Comparison of ENCODE assay signal across 8 cellular contexts in the genomic region with DNA sequence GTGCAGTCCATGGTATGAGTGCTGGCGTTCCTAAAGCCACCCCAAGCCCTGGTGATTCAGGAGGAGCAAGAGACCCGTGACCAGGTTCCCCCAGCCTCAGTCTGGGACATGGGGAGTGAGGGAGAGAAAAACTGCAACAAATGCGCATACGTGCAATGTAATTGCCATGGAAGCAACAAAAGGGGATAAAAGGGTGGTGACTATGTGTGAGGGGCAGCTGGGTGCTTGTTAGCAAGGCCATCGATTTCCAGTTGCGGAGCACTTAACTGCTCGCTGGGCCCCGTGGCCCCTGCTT. TPM values are rescaled to one million over a fixed set of nuclear protein-coding genes. Genes with fewer than 3 reads are reported as not detected.
DNase-seq lines count a peak whose midpoint lies in the region; ATAC-seq, FAIRE-seq and TF ChIP-seq lines count a peak whose summit lies in the region.

No MANE protein-coding gene starts in this region.

- DNase-seq in A549 (ENCODE audit: low read depth in 1 of 2, low spot score in 1 of 2): no peak
- no peak for DNase-seq in SKM-1 (lab: John Stamatoyannopoulos, UW; ENCODE audit: unreplicated experiment)
- DNase-seq in NCI-H2171 (lab: John Stamatoyannopoulos, UW): no peak

- no peak for TF ChIP-seq POLR2A in A549 (IDR thresholded peaks at IDR 0.05; ENCODE audit: low read length)

- H3K4me3 ChIP-seq in A549 (peak overlapping the region; percentile 99), HUES64 (ENCODE audit: low read length) (peak overlapping the region; percentile 55), muscle layer of duodenum (ENCODE audit: low read depth in 1 of 2, low read length in 2 of 2) (peak overlapping the region; percentile 56 to 61)

- H3K27me3 ChIP-seq in HUES64 (ENCODE audit: insufficient read depth, low read length) (no peaks in the 10 kb centered on the region), muscle layer of duodenum (ENCODE audit: low read depth, low read length) (no peaks in the 10 kb centered on the region)

- H3K4me1 ChIP-seq in A549: peaks cover 25% of the 10 kb centered on the region
- H3K4me1 ChIP-seq in HUES64 (ENCODE audit: insufficient read depth, low read length): peaks cover 29% of the 10 kb centered on the region
- peaks cover 9 to 30% of the 10 kb centered on the region in 2 donors for H3K4me1 ChIP-seq in muscle layer of duodenum (ENCODE audit: control insufficient read depth in 1 of 2, insufficient read depth in 2 of 2, low read length in 2 of 2)

- CTCF ChIA-PET in A549 (lab: Yijun Ruan, JAX): interaction anchor here (0.8 to 2.3 kb wide), 3 partner anchors 19 to 242 kb away, joined by 4 to 9 read pairs (median 6); no protein-coding TSS in a partner anchor

- H3K36me3 ChIP-seq in HUES64 (ENCODE audit: insufficient read depth, low read length): 0 out of 2 replicates have a peak, but pooled peaks cover 5% of the 10 kb centered on the region
- H3K36me3 ChIP-seq in muscle layer of duodenum (ENCODE audit: control insufficient read depth in 1 of 2, insufficient read depth in 2 of 2, low read length in 2 of 2): no peaks in the 10 kb centered on the region

- peak overlapping the region; percentile 91 for H3K4me2 ChIP-seq in A549

- H3K27ac ChIP-seq in A549: peak overlapping the region; percentile 68 to 95
- H3K27ac ChIP-seq in HUES64 (ENCODE audit: low read depth, low read length): peak overlapping the region; percentile 62; the same call in 1 of the 2 replicates
- H3K27ac ChIP-seq in cingulate gyrus (ENCODE audit: low read depth, low read length): peak overlapping the region; percentile 47
- H3K27ac ChIP-seq in muscle layer of duodenum (ENCODE audit: low read length): no peak overlapping the region

- H3K9me3 ChIP-seq in A549 (no peaks in the 10 kb centered on the region), HUES64 (ENCODE audit: insufficient read depth, low read depth, low read length) (no peaks in the 10 kb centered on the region), muscle layer of duodenum (ENCODE audit: control insufficient read depth in 1 of 2, low read length in 2 of 2) (no peaks in the 10 kb centered on the region)

- no peak for TF ChIP-seq EP300 in A549 (IDR thresholded peaks at IDR 0.05)

- 85% methylated on average over 8 of the region's 8 CpGs for WGBS in A549 (ENCODE audit: missing lambda C conversion rate)
- 40% methylated on average over 8 of the region's 8 CpGs for WGBS in HUES64

- no peak for FAIRE-seq in A549 (lab: Jason Lieb, UNC)

- no peak for ATAC-seq in A549
- no peak for ATAC-seq in HG02970 (IDR thresholded peaks at IDR 0.05; ENCODE audit: low FRiP score, unreplicated experiment)
- ATAC-seq in HG03097 (IDR thresholded peaks at IDR 0.05; ENCODE audit: low FRiP score, unreplicated experiment): no peak

- POLR2A ChIA-PET in A549 (lab: Yijun Ruan, JAX): no interaction called here

- no peak for TF ChIP-seq RAD21 in A549 (conservative IDR thresholded peaks at IDR 0.05 in 1 of 2, IDR thresholded peaks at IDR 0.05 in 1 of 2)

- H3K9ac ChIP-seq in HUES64 (ENCODE audit: low read depth, low read length): peak overlapping the region; percentile 53

- no peak for TF ChIP-seq CTCF in A549 (IDR thresholded peaks at IDR 0.05)

TF ChIP-seq in A549, 52 proteins besides CTCF, POLR2A, EP300 and RAD21:
- TF ChIP-seq RNF2 (IDR thresholded peaks at IDR 0.05; ENCODE audit: borderline replicate concordance, low read depth) (no peak), HEYL (CRISPR knock-in tag; IDR thresholded peaks at IDR 0.05) (no peak), JUN (IDR thresholded peaks at IDR 0.05) (no peak), MAFK (IDR thresholded peaks at IDR 0.05; ENCODE audit: partially characterized antibody) (no peak)

RNA-seq across cellular contexts. Expression of a gene that starts 0.7 kb away (rescaled TPM):
- polyA plus RNA-seq in A549 (2011; rRNA removed) (15.5 TPM in 2 replicates), A549 (2017; fragmentation: RNase III; extraction: RNeasy Plus Mini Kit Qiagen cat#74134 plus additional on column Dnase treatment) (12.4 to 15.4 TPM (median 15.1 TPM) in 3 replicates)
- 6.9 and 9.8 TPM in 2 replicates for polyA plus RNA-seq in A549 (2012; cell fraction: cytosol; rRNA removed)
- polyA plus RNA-seq in A549 (2012; cell fraction: nucleus; rRNA removed): 11.7 and 13.3 TPM in 2 replicates
- polyA minus RNA-seq in A549 (2011; rRNA and poly(A)+ RNA removed): 20.4 and 21.2 TPM in 2 replicates
- polyA plus RNA-seq in HUES64 (2013, experiment 1 of 2): 35.5 TPM
- 44.1 TPM for polyA plus RNA-seq in HUES64 (2013, experiment 2 of 2)
